ENCODE assay signal across 13 cellular contexts in the genomic region with DNA sequence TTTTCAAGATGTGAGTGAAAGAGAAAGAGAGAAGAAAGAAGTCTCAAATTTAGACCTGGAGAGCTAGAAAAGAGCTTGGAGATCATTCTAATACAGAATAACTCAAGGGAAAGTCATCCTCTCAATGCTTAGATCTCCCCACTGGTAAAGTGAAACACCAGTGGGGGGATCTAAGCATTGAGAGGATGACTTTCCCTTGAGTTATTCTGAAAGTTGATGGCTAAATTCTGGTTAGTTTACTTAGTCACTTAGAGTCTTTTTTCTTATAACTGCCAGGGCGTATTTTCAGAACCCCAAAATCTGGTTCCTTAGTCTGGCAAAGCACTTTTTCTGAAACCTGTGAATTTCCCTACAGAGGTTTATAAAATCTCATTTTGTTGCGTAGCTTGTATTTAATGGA.
"Had no signal": no experiment of that assay in that cellular context is flagged by ENCODE, and none has a peak within 500 bp of the region (broad histone marks: within the 10 kb centered on the region; RNA-seq: fewer than 3 reads in every experiment).

No MANE protein-coding gene starts in this region.

- H3K27ac ChIP-seq: brain microvascular endothelial cell, lower lobe of right lung, tibial artery, vagina had no signal

- ATAC-seq: activated T-cell treated with anti-CD3 and anti-CD28 coated beads, Interleukin-2, amount 50 U/mL, for 4 hours had no signal

- DNase-seq: activated gamma-delta T cell; activated T-cell treated with anti-CD3 and anti-CD28 coated beads, Interleukin-2, amount 50 U/mL, for 4 hours; brain microvascular endothelial cell; hippocampal formation; kidney glomerular epithelial cell; lower lobe of right lung; midbrain; stimulated activated CD4-positive, alpha-beta T cell treated with anti-CD3 and anti-CD28 coated beads, Interleukin-15, amount 100 ng/mL, for 24 hours; stimulated activated CD4-positive, alpha-beta T cell treated with anti-CD3 and anti-CD28 coated beads, Interleukin-4, amount 100 ng/mL, for 24 hours; tibial artery had no signal

- H3K27ac Mint-ChIP-seq: activated naive CD8-positive, alpha-beta T cell; dendritic cell treated with granulocyte-macrophage colony-stimulating factor and Interleukin-4, amounts not matched to agents 40 ng/mL and 50 ng/mL, for 4 days had no signal

- H3K4me1 ChIP-seq: tibial artery had no signal

- H3K27me3 Mint-ChIP-seq: activated naive CD8-positive, alpha-beta T cell; dendritic cell treated with granulocyte-macrophage colony-stimulating factor and Interleukin-4, amounts not matched to agents 40 ng/mL and 50 ng/mL, for 4 days had no signal

- H3K27me3 ChIP-seq: brain microvascular endothelial cell, tibial artery, vagina had no signal

- H3K4me3 ChIP-seq: lower lobe of right lung, tibial artery, vagina had no signal

- H3K36me3 Mint-ChIP-seq: activated naive CD8-positive, alpha-beta T cell had no signal

- H3K4me3 Mint-ChIP-seq: activated naive CD8-positive, alpha-beta T cell; activated T-cell treated with anti-CD3 and anti-CD28 coated beads, Interleukin-2, amount 50 U/mL, for 4 hours; dendritic cell treated with granulocyte-macrophage colony-stimulating factor and Interleukin-4, amounts not matched to agents 40 ng/mL and 50 ng/mL, for 4 days had no signal

- H3K9me3 Mint-ChIP-seq: activated T-cell treated with anti-CD3 and anti-CD28 coated beads, Interleukin-2, amount 50 U/mL, for 4 hours; dendritic cell treated with granulocyte-macrophage colony-stimulating factor and Interleukin-4, amounts not matched to agents 40 ng/mL and 50 ng/mL, for 4 days had no signal
